12 cellular contexts compared by ENCODE assay signal in genomic region chr13:50678464-50679162, GRCh38.
A peak's percentile ranks its signal among the peaks of the same experiment; 100 is the strongest.
DNase-seq lines count a peak whose midpoint lies in the region; ATAC-seq, FAIRE-seq and TF ChIP-seq lines count a peak whose summit lies in the region.
"Had no signal": no experiment of that assay in that cellular context is flagged by ENCODE, and none has a peak within 500 bp of the region (broad histone marks: within the 10 kb centered on the region; RNA-seq: fewer than 3 reads in every experiment).

No MANE protein-coding gene starts in this region.

- no peak for ATAC-seq in HG03354 (IDR thresholded peaks at IDR 0.05; ENCODE audit: poor library complexity, severe bottlenecking, unreplicated experiment)
- no peak for ATAC-seq in GM18505 (IDR thresholded peaks at IDR 0.05; ENCODE audit: unreplicated experiment)

- TF ChIP-seq CTCF in cardiac fibroblast (IDR thresholded peaks at IDR 0.05; ENCODE audit: low read depth, low read length), result no peak
- TF ChIP-seq CTCF in RWPE1 (conservative IDR thresholded peaks at IDR 0.05; ENCODE audit: low read depth), result no peak

- POLR2A ChIA-PET in RWPE1 (lab: Yijun Ruan, JAX; ENCODE audit: low non-redundant PET), result no interaction called here

- CTCF ChIA-PET in RWPE1 (lab: Yijun Ruan, JAX), result interaction anchor here (0.7 kb wide), 2 partner anchors 102 to 233 kb away, joined by 3 to 4 read pairs; no protein-coding TSS in a partner anchor

- TF ChIP-seq POLR2A in GM18505 (IDR thresholded peaks at IDR 0.05; ENCODE audit: borderline replicate concordance, extremely low read depth, insufficient read depth, insufficient read length), result no peak

- H3K4me3 ChIP-seq in cardiac fibroblast (replicated peaks in 1 of 2; ENCODE audit: low read depth in 2 of 2, low read length in 2 of 2), result no peak overlapping the region

- peak; percentile 93 for DNase-seq in A172 (ENCODE audit: low spot score)
- DNase-seq in HTR-8/SVneo (ENCODE audit: insufficient read length, low spot score), result peak; percentile 9
- peak; percentile 48 to 96 for DNase-seq in cardiac fibroblast (ENCODE audit: low read depth in 2 of 2)
- DNase-seq in medulla oblongata (ENCODE audit: extremely low spot score), result peak; percentile 20
- no peak for DNase-seq in DMS79 treated with DMSO at 0.1 percent for 48 hours (lab: John Stamatoyannopoulos, UW)
- no peak for DNase-seq in RWPE1 (ENCODE audit: low spot score)
- DNase-seq: activated effector memory CD4-positive, alpha-beta T cell treated with Interleukin-2 at 50 U/mL for 16 hours; AML-193; left ventricle myocardium superior had no signal

- no peak overlapping the region for H3K27ac ChIP-seq in RWPE1
- H3K27ac ChIP-seq: VCaP had no signal

- FAIRE-seq in HTR-8/SVneo (lab: Jason Lieb, UNC), result no peak

Comparison
In these comparisons a context has a peak if more than half of its experiments do, and no peak if none do; other contexts are left out.
1. DNase-seq: peak in A172 (single experiment), HTR-8/SVneo (single experiment), cardiac fibroblast (2 of 2) and medulla oblongata (single experiment); none in DMS79 treated with DMSO at 0.1 percent for 48 hours (single experiment) and RWPE1 (single experiment).